ENCODE assay signal across 1 cellular context in the genomic region with DNA sequence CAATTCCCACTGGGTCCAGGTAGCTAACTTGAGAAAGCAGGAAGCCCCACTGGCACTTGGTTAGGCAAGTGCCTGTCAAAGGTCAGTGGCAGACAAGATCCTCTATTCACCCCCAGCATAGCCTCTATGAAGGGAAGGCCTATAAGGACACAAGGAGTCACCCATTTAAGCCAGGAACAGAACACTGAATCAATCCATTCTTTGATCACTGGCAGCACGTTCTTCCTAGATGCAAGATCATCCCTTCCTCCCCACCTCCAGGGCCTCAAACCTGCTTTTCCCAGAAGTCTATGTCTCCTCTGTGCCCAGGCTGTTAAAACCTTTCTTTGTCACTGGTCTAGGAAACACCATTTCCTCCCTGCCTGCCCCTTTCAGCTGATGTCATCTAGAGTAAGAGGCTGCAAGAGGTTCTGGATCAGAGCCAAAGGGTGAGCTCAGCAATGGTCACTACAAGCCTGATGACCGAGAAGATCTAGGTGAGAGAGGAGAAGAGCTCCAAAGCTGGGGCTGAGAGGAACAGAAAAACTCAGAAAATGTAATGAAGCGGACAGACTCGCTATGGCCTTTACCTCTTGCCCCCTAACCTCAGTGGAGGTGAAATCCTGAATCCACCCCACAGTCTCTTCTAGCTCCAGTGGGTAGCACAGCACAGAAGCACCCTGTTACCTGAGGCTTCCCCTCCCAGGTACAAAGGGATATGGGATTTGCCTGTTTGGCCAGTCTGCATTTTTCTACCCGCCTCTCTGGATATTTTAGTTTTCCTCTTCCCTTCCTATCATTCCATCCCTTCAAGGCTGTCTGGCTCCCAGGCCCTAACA.
TF ChIP-seq lines count a peak whose summit lies in the region.

No MANE protein-coding gene starts in this region.

TF ChIP-seq in K562, 482 proteins besides CTCF, POLR2A, EP300 and RAD21 (continued from another document and continues in another):
- TF ChIP-seq, protein P1, sequence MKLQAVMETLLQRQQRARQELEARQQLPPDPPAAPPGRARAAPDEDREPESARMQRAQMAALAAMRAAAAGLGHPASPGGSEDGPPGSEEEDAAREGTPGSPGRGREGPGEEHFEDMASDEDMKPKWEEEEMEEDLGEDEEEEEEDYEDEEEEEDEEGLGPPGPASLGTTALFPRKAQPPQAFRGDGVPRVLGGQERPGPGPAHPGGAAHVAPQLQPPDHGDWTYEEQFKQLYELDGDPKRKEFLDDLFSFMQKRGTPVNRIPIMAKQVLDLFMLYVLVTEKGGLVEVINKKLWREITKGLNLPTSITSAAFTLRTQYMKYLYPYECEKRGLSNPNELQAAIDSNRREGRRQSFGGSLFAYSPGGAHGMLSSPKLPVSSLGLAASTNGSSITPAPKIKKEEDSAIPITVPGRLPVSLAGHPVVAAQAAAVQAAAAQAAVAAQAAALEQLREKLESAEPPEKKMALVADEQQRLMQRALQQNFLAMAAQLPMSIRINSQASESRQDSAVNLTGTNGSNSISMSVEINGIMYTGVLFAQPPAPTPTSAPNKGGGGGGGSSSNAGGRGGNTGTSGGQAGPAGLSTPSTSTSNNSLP (IDR thresholded peaks at IDR 0.05; ENCODE audit: borderline replicate concordance, low read depth, low read length) = no peak
- TF ChIP-seq CREM (IDR thresholded peaks at IDR 0.05; ENCODE audit: low read depth) (peak; percentile 90), THRAP3 (IDR thresholded peaks at IDR 0.05; ENCODE audit: borderline replicate concordance) (no peak; the same call in 1 of the 2 replicates), MCM7 (IDR thresholded peaks at IDR 0.05) (0 out of 4 replicates have a peak, but pooled peaks of 1 of the 2 experiments have one; percentile 13), POLR2B (IDR thresholded peaks at IDR 0.05; ENCODE audit: low read depth, partially characterized antibody) (peak; percentile 96), FOXM1 (IDR thresholded peaks at IDR 0.05; ENCODE audit: low read depth) (no peak; the same call in 1 of the 2 replicates), FOXM1 (CRISPR knock-in tag; IDR thresholded peaks at IDR 0.05; ENCODE audit: low read depth) (no peak), ERF (CRISPR knock-in tag; IDR thresholded peaks at IDR 0.05) (no peak; the same call in 1 of the 2 replicates), SREBF1 (IDR thresholded peaks at IDR 0.05; ENCODE audit: borderline replicate concordance, low read depth, low read length) (no peak), ZNF551 (CRISPR knock-in tag; IDR thresholded peaks at IDR 0.05) (no peak), ZKSCAN1 (IDR thresholded peaks at IDR 0.05; ENCODE audit: low read depth, low read length) (no peak), DDX20 (tag; IDR thresholded peaks at IDR 0.05; ENCODE audit: low read depth) (peak; percentile 82), KAT7 (CRISPR knock-in tag; IDR thresholded peaks at IDR 0.05; ENCODE audit: borderline replicate concordance) (peak; percentile 89; the same call in 1 of the 2 replicates), NR1H2 (CRISPR knock-in tag; IDR thresholded peaks at IDR 0.05) (no peak), ZC3H11A (IDR thresholded peaks at IDR 0.05; ENCODE audit: low read depth, low read length) (no peak), FOSL1 (tag; conservative IDR thresholded peaks at IDR 0.05) (peak; percentile 89), MAZ (CRISPR knock-in tag; conservative IDR thresholded peaks at IDR 0.05 in 1 of 2, IDR thresholded peaks at IDR 0.05 in 1 of 2) (peak; percentile 61 to 86; a peak in 3 of 4 replicates), HOXB6 (CRISPR knock-in tag; IDR thresholded peaks at IDR 0.05; ENCODE audit: borderline replicate concordance) (no peak)
- TF ChIP-seq, protein P2, sequence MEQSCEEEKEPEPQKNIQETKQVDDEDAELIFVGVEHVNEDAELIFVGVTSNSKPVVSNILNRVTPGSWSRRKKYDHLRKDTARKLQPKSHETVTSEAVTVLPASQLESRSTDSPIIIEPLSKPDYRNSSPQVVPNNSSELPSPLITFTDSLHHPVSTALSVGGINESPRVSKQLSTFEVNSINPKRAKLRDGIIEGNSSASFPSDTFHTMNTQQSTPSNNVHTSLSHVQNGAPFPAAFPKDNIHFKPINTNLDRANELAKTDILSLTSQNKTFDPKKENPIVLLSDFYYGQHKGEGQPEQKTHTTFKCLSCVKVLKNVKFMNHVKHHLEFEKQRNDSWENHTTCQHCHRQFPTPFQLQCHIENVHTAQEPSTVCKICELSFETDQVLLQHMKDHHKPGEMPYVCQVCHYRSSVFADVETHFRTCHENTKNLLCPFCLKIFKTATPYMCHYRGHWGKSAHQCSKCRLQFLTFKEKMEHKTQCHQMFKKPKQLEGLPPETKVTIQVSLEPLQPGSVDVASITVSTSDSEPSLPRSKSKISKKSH (CRISPR knock-in tag; IDR thresholded peaks at IDR 0.05) = no peak
- TF ChIP-seq, protein P3, sequence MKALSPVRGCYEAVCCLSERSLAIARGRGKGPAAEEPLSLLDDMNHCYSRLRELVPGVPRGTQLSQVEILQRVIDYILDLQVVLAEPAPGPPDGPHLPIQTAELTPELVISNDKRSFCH (CRISPR knock-in tag; IDR thresholded peaks at IDR 0.05) = peak; percentile 65; the same call in 1 of the 2 replicates
- TF ChIP-seq, protein P3 (tag; IDR thresholded peaks at IDR 0.05) = peak; percentile 95
- TF ChIP-seq, protein P4, sequence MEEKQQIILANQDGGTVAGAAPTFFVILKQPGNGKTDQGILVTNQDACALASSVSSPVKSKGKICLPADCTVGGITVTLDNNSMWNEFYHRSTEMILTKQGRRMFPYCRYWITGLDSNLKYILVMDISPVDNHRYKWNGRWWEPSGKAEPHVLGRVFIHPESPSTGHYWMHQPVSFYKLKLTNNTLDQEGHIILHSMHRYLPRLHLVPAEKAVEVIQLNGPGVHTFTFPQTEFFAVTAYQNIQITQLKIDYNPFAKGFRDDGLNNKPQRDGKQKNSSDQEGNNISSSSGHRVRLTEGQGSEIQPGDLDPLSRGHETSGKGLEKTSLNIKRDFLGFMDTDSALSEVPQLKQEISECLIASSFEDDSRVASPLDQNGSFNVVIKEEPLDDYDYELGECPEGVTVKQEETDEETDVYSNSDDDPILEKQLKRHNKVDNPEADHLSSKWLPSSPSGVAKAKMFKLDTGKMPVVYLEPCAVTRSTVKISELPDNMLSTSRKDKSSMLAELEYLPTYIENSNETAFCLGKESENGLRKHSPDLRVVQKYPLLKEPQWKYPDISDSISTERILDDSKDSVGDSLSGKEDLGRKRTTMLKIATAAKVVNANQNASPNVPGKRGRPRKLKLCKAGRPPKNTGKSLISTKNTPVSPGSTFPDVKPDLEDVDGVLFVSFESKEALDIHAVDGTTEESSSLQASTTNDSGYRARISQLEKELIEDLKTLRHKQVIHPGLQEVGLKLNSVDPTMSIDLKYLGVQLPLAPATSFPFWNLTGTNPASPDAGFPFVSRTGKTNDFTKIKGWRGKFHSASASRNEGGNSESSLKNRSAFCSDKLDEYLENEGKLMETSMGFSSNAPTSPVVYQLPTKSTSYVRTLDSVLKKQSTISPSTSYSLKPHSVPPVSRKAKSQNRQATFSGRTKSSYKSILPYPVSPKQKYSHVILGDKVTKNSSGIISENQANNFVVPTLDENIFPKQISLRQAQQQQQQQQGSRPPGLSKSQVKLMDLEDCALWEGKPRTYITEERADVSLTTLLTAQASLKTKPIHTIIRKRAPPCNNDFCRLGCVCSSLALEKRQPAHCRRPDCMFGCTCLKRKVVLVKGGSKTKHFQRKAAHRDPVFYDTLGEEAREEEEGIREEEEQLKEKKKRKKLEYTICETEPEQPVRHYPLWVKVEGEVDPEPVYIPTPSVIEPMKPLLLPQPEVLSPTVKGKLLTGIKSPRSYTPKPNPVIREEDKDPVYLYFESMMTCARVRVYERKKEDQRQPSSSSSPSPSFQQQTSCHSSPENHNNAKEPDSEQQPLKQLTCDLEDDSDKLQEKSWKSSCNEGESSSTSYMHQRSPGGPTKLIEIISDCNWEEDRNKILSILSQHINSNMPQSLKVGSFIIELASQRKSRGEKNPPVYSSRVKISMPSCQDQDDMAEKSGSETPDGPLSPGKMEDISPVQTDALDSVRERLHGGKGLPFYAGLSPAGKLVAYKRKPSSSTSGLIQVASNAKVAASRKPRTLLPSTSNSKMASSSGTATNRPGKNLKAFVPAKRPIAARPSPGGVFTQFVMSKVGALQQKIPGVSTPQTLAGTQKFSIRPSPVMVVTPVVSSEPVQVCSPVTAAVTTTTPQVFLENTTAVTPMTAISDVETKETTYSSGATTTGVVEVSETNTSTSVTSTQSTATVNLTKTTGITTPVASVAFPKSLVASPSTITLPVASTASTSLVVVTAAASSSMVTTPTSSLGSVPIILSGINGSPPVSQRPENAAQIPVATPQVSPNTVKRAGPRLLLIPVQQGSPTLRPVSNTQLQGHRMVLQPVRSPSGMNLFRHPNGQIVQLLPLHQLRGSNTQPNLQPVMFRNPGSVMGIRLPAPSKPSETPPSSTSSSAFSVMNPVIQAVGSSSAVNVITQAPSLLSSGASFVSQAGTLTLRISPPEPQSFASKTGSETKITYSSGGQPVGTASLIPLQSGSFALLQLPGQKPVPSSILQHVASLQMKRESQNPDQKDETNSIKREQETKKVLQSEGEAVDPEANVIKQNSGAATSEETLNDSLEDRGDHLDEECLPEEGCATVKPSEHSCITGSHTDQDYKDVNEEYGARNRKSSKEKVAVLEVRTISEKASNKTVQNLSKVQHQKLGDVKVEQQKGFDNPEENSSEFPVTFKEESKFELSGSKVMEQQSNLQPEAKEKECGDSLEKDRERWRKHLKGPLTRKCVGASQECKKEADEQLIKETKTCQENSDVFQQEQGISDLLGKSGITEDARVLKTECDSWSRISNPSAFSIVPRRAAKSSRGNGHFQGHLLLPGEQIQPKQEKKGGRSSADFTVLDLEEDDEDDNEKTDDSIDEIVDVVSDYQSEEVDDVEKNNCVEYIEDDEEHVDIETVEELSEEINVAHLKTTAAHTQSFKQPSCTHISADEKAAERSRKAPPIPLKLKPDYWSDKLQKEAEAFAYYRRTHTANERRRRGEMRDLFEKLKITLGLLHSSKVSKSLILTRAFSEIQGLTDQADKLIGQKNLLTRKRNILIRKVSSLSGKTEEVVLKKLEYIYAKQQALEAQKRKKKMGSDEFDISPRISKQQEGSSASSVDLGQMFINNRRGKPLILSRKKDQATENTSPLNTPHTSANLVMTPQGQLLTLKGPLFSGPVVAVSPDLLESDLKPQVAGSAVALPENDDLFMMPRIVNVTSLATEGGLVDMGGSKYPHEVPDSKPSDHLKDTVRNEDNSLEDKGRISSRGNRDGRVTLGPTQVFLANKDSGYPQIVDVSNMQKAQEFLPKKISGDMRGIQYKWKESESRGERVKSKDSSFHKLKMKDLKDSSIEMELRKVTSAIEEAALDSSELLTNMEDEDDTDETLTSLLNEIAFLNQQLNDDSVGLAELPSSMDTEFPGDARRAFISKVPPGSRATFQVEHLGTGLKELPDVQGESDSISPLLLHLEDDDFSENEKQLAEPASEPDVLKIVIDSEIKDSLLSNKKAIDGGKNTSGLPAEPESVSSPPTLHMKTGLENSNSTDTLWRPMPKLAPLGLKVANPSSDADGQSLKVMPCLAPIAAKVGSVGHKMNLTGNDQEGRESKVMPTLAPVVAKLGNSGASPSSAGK (IDR thresholded peaks at IDR 0.05) = no peak
- TF ChIP-seq, protein P5, sequence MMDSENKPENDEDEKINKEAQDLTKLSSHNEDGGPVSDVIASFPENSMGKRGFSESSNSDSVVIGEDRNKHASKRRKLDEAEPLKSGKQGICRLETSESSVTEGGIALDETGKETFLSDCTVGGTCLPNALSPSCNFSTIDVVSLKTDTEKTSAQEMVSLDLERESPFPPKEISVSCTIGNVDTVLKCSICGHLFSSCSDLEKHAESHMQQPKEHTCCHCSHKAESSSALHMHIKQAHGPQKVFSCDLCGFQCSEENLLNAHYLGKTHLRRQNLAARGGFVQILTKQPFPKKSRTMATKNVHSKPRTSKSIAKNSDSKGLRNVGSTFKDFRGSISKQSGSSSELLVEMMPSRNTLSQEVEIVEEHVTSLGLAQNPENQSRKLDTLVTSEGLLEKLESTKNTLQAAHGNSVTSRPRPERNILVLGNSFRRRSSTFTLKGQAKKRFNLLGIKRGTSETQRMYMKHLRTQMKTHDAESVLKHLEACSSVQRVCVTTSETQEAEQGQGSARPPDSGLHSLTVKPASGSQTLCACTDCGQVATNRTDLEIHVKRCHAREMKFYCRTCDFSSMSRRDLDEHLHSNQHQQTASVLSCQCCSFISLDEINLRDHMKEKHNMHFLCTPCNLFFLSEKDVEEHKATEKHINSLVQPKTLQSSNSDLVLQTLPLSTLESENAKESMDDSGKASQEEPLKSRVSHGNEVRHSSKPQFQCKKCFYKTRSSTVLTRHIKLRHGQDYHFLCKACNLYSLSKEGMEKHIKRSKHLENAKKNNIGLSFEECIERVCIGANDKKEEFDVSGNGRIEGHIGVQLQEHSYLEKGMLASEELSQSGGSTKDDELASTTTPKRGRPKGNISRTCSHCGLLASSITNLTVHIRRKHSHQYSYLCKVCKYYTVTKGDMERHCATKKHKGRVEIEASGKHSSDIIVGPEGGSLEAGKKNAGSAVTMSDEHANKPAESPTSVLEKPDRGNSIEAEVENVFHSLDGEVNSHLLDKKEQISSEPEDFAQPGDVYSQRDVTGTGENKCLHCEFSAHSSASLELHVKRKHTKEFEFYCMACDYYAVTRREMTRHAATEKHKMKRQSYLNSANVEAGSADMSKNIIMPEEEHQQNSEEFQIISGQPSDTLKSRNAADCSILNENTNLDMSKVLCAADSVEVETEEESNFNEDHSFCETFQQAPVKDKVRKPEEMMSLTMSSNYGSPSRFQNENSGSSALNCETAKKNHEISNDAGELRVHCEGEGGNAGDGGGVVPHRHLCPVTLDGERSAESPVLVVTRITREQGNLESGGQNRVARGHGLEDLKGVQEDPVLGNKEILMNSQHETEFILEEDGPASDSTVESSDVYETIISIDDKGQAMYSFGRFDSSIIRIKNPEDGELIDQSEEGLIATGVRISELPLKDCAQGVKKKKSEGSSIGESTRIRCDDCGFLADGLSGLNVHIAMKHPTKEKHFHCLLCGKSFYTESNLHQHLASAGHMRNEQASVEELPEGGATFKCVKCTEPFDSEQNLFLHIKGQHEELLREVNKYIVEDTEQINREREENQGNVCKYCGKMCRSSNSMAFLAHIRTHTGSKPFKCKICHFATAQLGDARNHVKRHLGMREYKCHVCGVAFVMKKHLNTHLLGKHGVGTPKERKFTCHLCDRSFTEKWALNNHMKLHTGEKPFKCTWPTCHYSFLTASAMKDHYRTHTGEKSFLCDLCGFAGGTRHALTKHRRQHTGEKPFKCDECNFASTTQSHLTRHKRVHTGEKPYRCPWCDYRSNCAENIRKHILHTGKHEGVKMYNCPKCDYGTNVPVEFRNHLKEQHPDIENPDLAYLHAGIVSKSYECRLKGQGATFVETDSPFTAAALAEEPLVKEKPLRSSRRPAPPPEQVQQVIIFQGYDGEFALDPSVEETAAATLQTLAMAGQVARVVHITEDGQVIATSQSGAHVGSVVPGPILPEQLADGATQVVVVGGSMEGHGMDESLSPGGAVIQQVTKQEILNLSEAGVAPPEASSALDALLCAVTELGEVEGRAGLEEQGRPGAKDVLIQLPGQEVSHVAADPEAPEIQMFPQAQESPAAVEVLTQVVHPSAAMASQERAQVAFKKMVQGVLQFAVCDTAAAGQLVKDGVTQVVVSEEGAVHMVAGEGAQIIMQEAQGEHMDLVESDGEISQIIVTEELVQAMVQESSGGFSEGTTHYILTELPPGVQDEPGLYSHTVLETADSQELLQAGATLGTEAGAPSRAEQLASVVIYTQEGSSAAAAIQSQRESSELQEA (IDR thresholded peaks at IDR 0.05; ENCODE audit: low read depth) = no peak
- TF ChIP-seq, protein P6, sequence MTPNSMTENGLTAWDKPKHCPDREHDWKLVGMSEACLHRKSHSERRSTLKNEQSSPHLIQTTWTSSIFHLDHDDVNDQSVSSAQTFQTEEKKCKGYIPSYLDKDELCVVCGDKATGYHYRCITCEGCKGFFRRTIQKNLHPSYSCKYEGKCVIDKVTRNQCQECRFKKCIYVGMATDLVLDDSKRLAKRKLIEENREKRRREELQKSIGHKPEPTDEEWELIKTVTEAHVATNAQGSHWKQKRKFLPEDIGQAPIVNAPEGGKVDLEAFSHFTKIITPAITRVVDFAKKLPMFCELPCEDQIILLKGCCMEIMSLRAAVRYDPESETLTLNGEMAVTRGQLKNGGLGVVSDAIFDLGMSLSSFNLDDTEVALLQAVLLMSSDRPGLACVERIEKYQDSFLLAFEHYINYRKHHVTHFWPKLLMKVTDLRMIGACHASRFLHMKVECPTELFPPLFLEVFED (CRISPR knock-in tag; conservative IDR thresholded peaks at IDR 0.05) = peak; percentile 95
